Comparison of ENCODE assay signal across 13 cellular contexts in genomic region chr7:16278167-16278787, GRCh38.
A peak's percentile ranks its signal among the peaks of the same experiment; 100 is the strongest.
DNase-seq lines count a peak whose midpoint lies in the region; ATAC-seq and TF ChIP-seq lines count a peak whose summit lies in the region.
"Had no signal": no experiment of that assay in that cellular context is flagged by ENCODE, and none has a peak within 500 bp of the region (broad histone marks: within the 10 kb centered on the region; RNA-seq: fewer than 3 reads in every experiment).

No MANE protein-coding gene starts in this region.

- peaks cover 0 to 2% (median 0%) of the 10 kb centered on the region in 11 donors for H3K9me3 Mint-ChIP-seq in naive thymus-derived CD4-positive, alpha-beta T cell
- H3K9me3 Mint-ChIP-seq in activated naive CD4-positive, alpha-beta T cell treated with anti-CD3 and anti-CD28 coated beads, Interleukin-2, amount 50 U/mL, for 72 hours = no peaks in the 10 kb centered on the region

- CTCF ChIA-PET in naive thymus-derived CD4-positive, alpha-beta T cell (lab: Charles Lee) = no interaction called here

- TF ChIP-seq CTCF in fibroblast of mammary gland (conservative IDR thresholded peaks at IDR 0.05; ENCODE audit: control insufficient read depth, insufficient read depth, low read depth, low read length) (no peak), right lobe of liver (IDR thresholded peaks at IDR 0.05) (no peak)

- intact Hi-C loops in right lobe of liver (cut with DNase I) = no loop called here
- intact Hi-C loops in naive thymus-derived CD4-positive, alpha-beta T cell (cut with micrococcal nuclease) = no loop called here

- H3K27ac Mint-ChIP-seq in naive thymus-derived CD4-positive, alpha-beta T cell = no peak overlapping the region
- no peak overlapping the region for H3K27ac Mint-ChIP-seq in activated naive CD4-positive, alpha-beta T cell treated with anti-CD3 and anti-CD28 coated beads, Interleukin-2, amount 50 U/mL, for 72 hours
- H3K27ac Mint-ChIP-seq: CD14-positive monocyte; CD8-positive, alpha-beta memory T cell had no signal

- H3K27ac ChIP-seq in right lobe of liver = no peak overlapping the region
- H3K27ac ChIP-seq in naive thymus-derived CD4-positive, alpha-beta T cell (ENCODE audit: low read depth, low read length) = no peak overlapping the region
- H3K27ac ChIP-seq: A549 had no signal

- no peaks in the 10 kb centered on the region for H3K36me3 ChIP-seq in right lobe of liver
- H3K36me3 ChIP-seq in naive thymus-derived CD4-positive, alpha-beta T cell (ENCODE audit: control insufficient read depth in 2 of 3, insufficient read depth in 3 of 3, low read length in 3 of 3) = no peaks in the 10 kb centered on the region

- WGBS in right lobe of liver (ENCODE audit: insufficient coverage, low coverage, low lambda C conversion rate, missing lambda C conversion rate) = 31% methylated on average over 1 of the region's 1 CpG

- H3K4me1 Mint-ChIP-seq in naive thymus-derived CD4-positive, alpha-beta T cell = peaks cover 0 to 2% (median 0%) of the 10 kb centered on the region in 7 donors
- H3K4me1 Mint-ChIP-seq: CD14-positive monocyte; CD8-positive, alpha-beta memory T cell had no signal

- ATAC-seq in right lobe of liver = peak; percentile 87 to 99 (median 96)
- ATAC-seq in naive thymus-derived CD4-positive, alpha-beta T cell = no peak
- no peak for ATAC-seq in activated naive CD4-positive, alpha-beta T cell treated with anti-CD3 and anti-CD28 coated beads, Interleukin-2, amount 50 U/mL, for 72 hours
- ATAC-seq: A549, HCT116 had no signal

- POLR2A ChIA-PET in naive thymus-derived CD4-positive, alpha-beta T cell (lab: Charles Lee) = no interaction called here

- H3K9me3 ChIP-seq in right lobe of liver = no peaks in the 10 kb centered on the region
- H3K9me3 ChIP-seq in naive thymus-derived CD4-positive, alpha-beta T cell (ENCODE audit: control insufficient read depth in 2 of 3, low read length in 3 of 3) = no peaks in the 10 kb centered on the region
- H3K9me3 ChIP-seq: A549 had no signal

- no peak overlapping the region for H3K4me3 Mint-ChIP-seq in naive thymus-derived CD4-positive, alpha-beta T cell
- H3K4me3 Mint-ChIP-seq: CD14-positive monocyte; CD8-positive, alpha-beta memory T cell had no signal

- H3K36me3 Mint-ChIP-seq in naive thymus-derived CD4-positive, alpha-beta T cell = no peaks in the 10 kb centered on the region
- H3K36me3 Mint-ChIP-seq in activated naive CD4-positive, alpha-beta T cell treated with anti-CD3 and anti-CD28 coated beads, Interleukin-2, amount 50 U/mL, for 72 hours = no peaks in the 10 kb centered on the region
- H3K36me3 Mint-ChIP-seq: CD14-positive monocyte had no signal

- peak; percentile 12 for DNase-seq in HuH-7 (ENCODE audit: low spot score)
- DNase-seq in amniotic epithelial cell (ENCODE audit: low read depth) = peak; percentile 40
- DNase-seq in fibroblast of mammary gland (ENCODE audit: low read depth) = peak; percentile 1
- DNase-seq in right lobe of liver = no peak
- no peak for DNase-seq in naive thymus-derived CD4-positive, alpha-beta T cell
- no peak for DNase-seq in CD1c-positive myeloid dendritic cell (ENCODE audit: extremely low spot score)
- DNase-seq in activated naive CD4-positive, alpha-beta T cell treated with anti-CD3 and anti-CD28 coated beads, Interleukin-2, amount 50 U/mL, for 72 hours (ENCODE audit: low spot score in 2 of 2) = no peak
- no peak for DNase-seq in COLO829 (ENCODE audit: low spot score)
- DNase-seq: CD8-positive, alpha-beta memory T cell; IMR-90 had no signal

- no peaks in the 10 kb centered on the region for H3K27me3 Mint-ChIP-seq in naive thymus-derived CD4-positive, alpha-beta T cell
- H3K27me3 Mint-ChIP-seq: CD8-positive, alpha-beta memory T cell had no signal

- H3K27me3 ChIP-seq in right lobe of liver = no peaks in the 10 kb centered on the region
- no peaks in the 10 kb centered on the region for H3K27me3 ChIP-seq in naive thymus-derived CD4-positive, alpha-beta T cell (ENCODE audit: control insufficient read depth in 2 of 2, insufficient read depth in 2 of 2, low read length in 2 of 2)

- H3K4me1 ChIP-seq in right lobe of liver = peaks cover 0 to 5% (median 0%) of the 10 kb centered on the region in 4 donors
- H3K4me1 ChIP-seq in naive thymus-derived CD4-positive, alpha-beta T cell (ENCODE audit: control insufficient read depth in 2 of 2, insufficient read depth in 2 of 2, low read length in 2 of 2) = no peaks in the 10 kb centered on the region
- H3K4me1 ChIP-seq: A549 had no signal

- TF ChIP-seq POLR2A in right lobe of liver (IDR thresholded peaks at IDR 0.05) = no peak

- H3K4me3 ChIP-seq in fibroblast of mammary gland (ENCODE audit: control insufficient read depth, low read depth, low read length) (no peak overlapping the region), right lobe of liver (no peak overlapping the region)
- no peak overlapping the region for H3K4me3 ChIP-seq in naive thymus-derived CD4-positive, alpha-beta T cell (ENCODE audit: low read length)
- H3K4me3 ChIP-seq: A549 had no signal

Comparison
In these comparisons a context has a peak if more than half of its experiments do, and no peak if none do; other contexts are left out.
1. DNase-seq: peak in HuH-7 (single experiment), amniotic epithelial cell (single experiment) and fibroblast of mammary gland (single experiment); none in right lobe of liver (0 of 3), naive thymus-derived CD4-positive, alpha-beta T cell (0 of 9), CD1c-positive myeloid dendritic cell (single experiment), activated naive CD4-positive, alpha-beta T cell treated with anti-CD3 and anti-CD28 coated beads, Interleukin-2, amount 50 U/mL, for 72 hours (0 of 2) and COLO829 (single experiment).
2. ATAC-seq: peak in right lobe of liver (4 of 4); none in naive thymus-derived CD4-positive, alpha-beta T cell (single experiment) and activated naive CD4-positive, alpha-beta T cell treated with anti-CD3 and anti-CD28 coated beads, Interleukin-2, amount 50 U/mL, for 72 hours (0 of 2).